In genomic region chr15:40850576-40851112, GRCh38 we compare ENCODE assay signal across 23 cellular contexts. TPM values are rescaled to one million over a fixed set of nuclear protein-coding genes. Genes with fewer than 3 reads are reported as not detected.
DNase-seq lines count a peak whose midpoint lies in the region; ATAC-seq and TF ChIP-seq lines count a peak whose summit lies in the region.
"Had no signal": no experiment of that assay in that cellular context is flagged by ENCODE, and none has a peak within 500 bp of the region (broad histone marks: within the 10 kb centered on the region; RNA-seq: fewer than 3 reads in every experiment).

No MANE protein-coding gene starts in this region.

- H3K4me1 ChIP-seq in duodenal mucosa (ENCODE audit: control insufficient read depth in 1 of 2, insufficient read depth in 2 of 2, low read length in 2 of 2), result peaks cover 36 to 39% of the 10 kb centered on the region in 2 donors
- H3K4me1 ChIP-seq in mucosa of rectum (ENCODE audit: control insufficient read depth in 2 of 2, insufficient read depth in 2 of 2, low read length in 2 of 2), result peaks cover 38 to 42% of the 10 kb centered on the region in 2 donors

- no peak for TF ChIP-seq CTCF in type B pancreatic cell (conservative IDR thresholded peaks at IDR 0.05)

- H3K9ac ChIP-seq in duodenal mucosa (ENCODE audit: low read depth in 1 of 2, low read length in 2 of 2) (peak overlapping the region in 1 of 2 donors; percentile 40), mucosa of rectum (ENCODE audit: low read depth in 1 of 2, low read length in 2 of 2) (no peak overlapping the region)

- H3K36me3 ChIP-seq in duodenal mucosa (ENCODE audit: control insufficient read depth in 1 of 2, insufficient read depth in 2 of 2, low read length in 2 of 2) (peaks cover 22 to 42% of the 10 kb centered on the region in 2 donors), mucosa of rectum (ENCODE audit: control insufficient read depth in 2 of 2, insufficient read depth in 2 of 2, low read length in 2 of 2) (peaks cover 36 to 39% of the 10 kb centered on the region in 2 donors)
- H3K36me3 ChIP-seq: BE2C had no signal

- intact Hi-C loops in head of caudate nucleus (cut with DNase I), result no loop called here

- H3K27ac Mint-ChIP-seq in type B pancreatic cell, result peak overlapping the region; percentile 86
- H3K27ac Mint-ChIP-seq: CD4-positive, CD25-positive, alpha-beta regulatory T cell had no signal

- peaks cover 6% of the 10 kb centered on the region for H3K36me3 Mint-ChIP-seq in type B pancreatic cell
- H3K36me3 Mint-ChIP-seq: CD4-positive, CD25-positive, alpha-beta regulatory T cell had no signal

- H3K4me3 Mint-ChIP-seq in type B pancreatic cell, result peak overlapping the region; percentile 60
- H3K4me3 Mint-ChIP-seq: CD4-positive, CD25-positive, alpha-beta regulatory T cell had no signal

- H3K9me3 ChIP-seq in duodenal mucosa (ENCODE audit: control insufficient read depth in 1 of 2, low read length in 2 of 2), result no peaks in the 10 kb centered on the region
- no peaks in the 10 kb centered on the region for H3K9me3 ChIP-seq in mucosa of rectum (ENCODE audit: control insufficient read depth in 2 of 2, low read length in 2 of 2)
- H3K9me3 ChIP-seq: BE2C had no signal

- H3K27me3 Mint-ChIP-seq in type B pancreatic cell, result peaks cover 8% of the 10 kb centered on the region

- peaks cover 12% of the 10 kb centered on the region for H3K4me1 Mint-ChIP-seq in type B pancreatic cell (ENCODE audit: unreplicated experiment)

- peak overlapping the region; percentile 13 to 35 for H3K4me3 ChIP-seq in duodenal mucosa (ENCODE audit: low read depth in 1 of 2, low read length in 2 of 2)
- H3K4me3 ChIP-seq in mucosa of rectum (ENCODE audit: low read length in 2 of 2), result no peak overlapping the region
- H3K4me3 ChIP-seq: GM12878 had no signal

- no peak overlapping the region for H3K27ac ChIP-seq in duodenal mucosa (ENCODE audit: low read depth, low read length)
- H3K27ac ChIP-seq in mucosa of rectum (ENCODE audit: low read depth in 2 of 2, low read length in 2 of 2), result peak overlapping the region; percentile 21 to 43
- H3K27ac ChIP-seq: 22Rv1, RWPE1 had no signal

- H3K9me3 Mint-ChIP-seq in type B pancreatic cell, result no peaks in the 10 kb centered on the region

- H3K27me3 ChIP-seq in duodenal mucosa (ENCODE audit: control insufficient read depth in 1 of 2, insufficient read depth in 2 of 2, low read length in 2 of 2) (no peaks in the 10 kb centered on the region), mucosa of rectum (ENCODE audit: control insufficient read depth in 2 of 2, insufficient read depth in 2 of 2, low read length in 2 of 2) (no peaks in the 10 kb centered on the region)
- H3K27me3 ChIP-seq: BE2C had no signal

- no peak for ATAC-seq in GM18858 (IDR thresholded peaks at IDR 0.05; ENCODE audit: unreplicated experiment)
- ATAC-seq: GM12878, PC-3 had no signal

- peak; percentile 36 for DNase-seq in DMS 273 (lab: John Stamatoyannopoulos, UW; ENCODE audit: unreplicated experiment)
- DNase-seq in DMS 273 treated with DMSO at 0.1 percent for 48 hours (lab: John Stamatoyannopoulos, UW), result no peak
- DNase-seq in type B pancreatic cell (ENCODE audit: extremely low spot score, unreplicated experiment), result no peak
- DNase-seq in head of caudate nucleus, result no peak
- DNase-seq in NCI-H1092 treated with DMSO at 0.1 percent for 48 hours (lab: John Stamatoyannopoulos, UW), result no peak
- DNase-seq: BE2C; CD4-positive, CD25-positive, alpha-beta regulatory T cell; COR-L47; DMS53; EL; KBM-7; NCI-H1105 treated with DMSO at 0.1 percent for 48 hours; NCI-H1694 treated with DMSO at 0.1 percent for 48 hours; NCI-H774; PC-3; SIG-M5 had no signal

RNA-seq across cellular contexts. Expression of gene SPINT1, which starts 6.8 kb away (rescaled TPM):
- 156 and 401 TPM in 2 replicates for total RNA-seq in type B pancreatic cell (ENCODE audit: low replicate concordance)

RNA-seq across cellular contexts. Expression of gene PPP1R14D, which starts 22.1 kb away (rescaled TPM):
- 0.70 and 1.0 TPM in 2 replicates for total RNA-seq in type B pancreatic cell (ENCODE audit: low replicate concordance)
- total RNA-seq: CD4-positive, CD25-positive, alpha-beta regulatory T cell; GM12878; NCI-H460 had no signal

RNA-seq across cellular contexts. Expression of gene RHOV, which starts 23.4 kb away (rescaled TPM):
- 19.3 and 43.3 TPM in 2 replicates for total RNA-seq in type B pancreatic cell (ENCODE audit: low replicate concordance)
- total RNA-seq: CD4-positive, CD25-positive, alpha-beta regulatory T cell had no signal

RNA-seq across cellular contexts. Expression of gene DNAJC17, which starts 43.4 kb away (rescaled TPM):
- total RNA-seq in type B pancreatic cell (ENCODE audit: low replicate concordance), result 23.7 and 38.3 TPM in 2 replicates

RNA-seq across cellular contexts. Expression of gene VPS18, which starts 43.6 kb away (rescaled TPM):
- total RNA-seq in type B pancreatic cell (ENCODE audit: low replicate concordance), result 25.6 and 37.2 TPM in 2 replicates

Comparison
In these comparisons a context has a peak if more than half of its experiments do, and no peak if none do; other contexts are left out.
1. H3K4me3 ChIP-seq: peak in duodenal mucosa (2 of 2); none in mucosa of rectum (0 of 2).